ENCODE assay signal across 1 cellular context in the genomic region with DNA sequence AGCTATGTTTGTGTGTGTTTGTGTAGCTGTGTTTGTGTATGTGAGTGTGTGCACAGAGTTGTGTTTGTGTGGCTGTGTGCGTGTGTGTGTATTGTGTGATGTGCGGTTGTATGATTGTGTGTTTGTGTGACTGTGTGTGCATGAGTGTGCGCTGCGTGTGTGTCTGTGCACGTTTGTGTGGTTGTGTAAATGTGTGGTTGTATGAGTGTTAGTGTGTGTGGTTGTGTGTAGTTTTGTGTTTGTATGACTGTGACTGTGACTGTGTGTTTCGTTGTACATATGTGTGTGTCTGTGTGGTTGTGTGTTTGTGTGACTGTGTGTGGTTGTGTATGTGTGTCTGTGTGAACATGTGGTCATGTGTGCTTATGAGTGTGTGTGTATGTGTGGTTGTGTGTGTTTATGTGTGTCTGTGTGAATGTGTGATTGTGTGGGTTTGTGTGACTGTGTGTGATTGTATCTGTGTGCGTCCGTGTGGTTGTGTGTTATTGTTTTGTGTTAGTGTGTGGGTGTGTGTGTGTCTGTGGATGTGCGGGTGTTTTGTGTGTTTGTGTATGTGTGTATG.
TF ChIP-seq lines count a peak whose summit lies in the region.

No MANE protein-coding gene starts in this region.

TF ChIP-seq in H1, 55 proteins besides CTCF, POLR2A, EP300 and RAD21 (continued from another document):
- TF ChIP-seq SAP30 (IDR thresholded peaks at IDR 0.05; ENCODE audit: insufficient read depth, insufficient replicate concordance, low read length) (no peak), KDM5A (IDR thresholded peaks at IDR 0.05; ENCODE audit: low read length) (no peak), JUN (IDR thresholded peaks at IDR 0.05; ENCODE audit: low read depth, low read length) (no peak), ZNF274 (IDR thresholded peaks at IDR 0.05; ENCODE audit: borderline replicate concordance, extremely low read depth, low read length) (no peak), GTF2F1 (IDR thresholded peaks at IDR 0.05; ENCODE audit: borderline replicate concordance, low read depth, low read length) (no peak), GABPA (IDR thresholded peaks at IDR 0.05; ENCODE audit: borderline replicate concordance, insufficient read depth, low read length) (no peak), YY1 (IDR thresholded peaks at IDR 0.05; ENCODE audit: low read depth, low read length) (no peak), ASH2L (IDR thresholded peaks at IDR 0.05; ENCODE audit: low read length) (no peak), EGR1 (IDR thresholded peaks at IDR 0.05; ENCODE audit: borderline replicate concordance, low read depth, low read length) (no peak), HDAC2 (IDR thresholded peaks at IDR 0.05; ENCODE audit: borderline replicate concordance in 1 of 2, low read depth in 2 of 2, low read length in 2 of 2) (no peak)
- TF ChIP-seq, protein P1, sequence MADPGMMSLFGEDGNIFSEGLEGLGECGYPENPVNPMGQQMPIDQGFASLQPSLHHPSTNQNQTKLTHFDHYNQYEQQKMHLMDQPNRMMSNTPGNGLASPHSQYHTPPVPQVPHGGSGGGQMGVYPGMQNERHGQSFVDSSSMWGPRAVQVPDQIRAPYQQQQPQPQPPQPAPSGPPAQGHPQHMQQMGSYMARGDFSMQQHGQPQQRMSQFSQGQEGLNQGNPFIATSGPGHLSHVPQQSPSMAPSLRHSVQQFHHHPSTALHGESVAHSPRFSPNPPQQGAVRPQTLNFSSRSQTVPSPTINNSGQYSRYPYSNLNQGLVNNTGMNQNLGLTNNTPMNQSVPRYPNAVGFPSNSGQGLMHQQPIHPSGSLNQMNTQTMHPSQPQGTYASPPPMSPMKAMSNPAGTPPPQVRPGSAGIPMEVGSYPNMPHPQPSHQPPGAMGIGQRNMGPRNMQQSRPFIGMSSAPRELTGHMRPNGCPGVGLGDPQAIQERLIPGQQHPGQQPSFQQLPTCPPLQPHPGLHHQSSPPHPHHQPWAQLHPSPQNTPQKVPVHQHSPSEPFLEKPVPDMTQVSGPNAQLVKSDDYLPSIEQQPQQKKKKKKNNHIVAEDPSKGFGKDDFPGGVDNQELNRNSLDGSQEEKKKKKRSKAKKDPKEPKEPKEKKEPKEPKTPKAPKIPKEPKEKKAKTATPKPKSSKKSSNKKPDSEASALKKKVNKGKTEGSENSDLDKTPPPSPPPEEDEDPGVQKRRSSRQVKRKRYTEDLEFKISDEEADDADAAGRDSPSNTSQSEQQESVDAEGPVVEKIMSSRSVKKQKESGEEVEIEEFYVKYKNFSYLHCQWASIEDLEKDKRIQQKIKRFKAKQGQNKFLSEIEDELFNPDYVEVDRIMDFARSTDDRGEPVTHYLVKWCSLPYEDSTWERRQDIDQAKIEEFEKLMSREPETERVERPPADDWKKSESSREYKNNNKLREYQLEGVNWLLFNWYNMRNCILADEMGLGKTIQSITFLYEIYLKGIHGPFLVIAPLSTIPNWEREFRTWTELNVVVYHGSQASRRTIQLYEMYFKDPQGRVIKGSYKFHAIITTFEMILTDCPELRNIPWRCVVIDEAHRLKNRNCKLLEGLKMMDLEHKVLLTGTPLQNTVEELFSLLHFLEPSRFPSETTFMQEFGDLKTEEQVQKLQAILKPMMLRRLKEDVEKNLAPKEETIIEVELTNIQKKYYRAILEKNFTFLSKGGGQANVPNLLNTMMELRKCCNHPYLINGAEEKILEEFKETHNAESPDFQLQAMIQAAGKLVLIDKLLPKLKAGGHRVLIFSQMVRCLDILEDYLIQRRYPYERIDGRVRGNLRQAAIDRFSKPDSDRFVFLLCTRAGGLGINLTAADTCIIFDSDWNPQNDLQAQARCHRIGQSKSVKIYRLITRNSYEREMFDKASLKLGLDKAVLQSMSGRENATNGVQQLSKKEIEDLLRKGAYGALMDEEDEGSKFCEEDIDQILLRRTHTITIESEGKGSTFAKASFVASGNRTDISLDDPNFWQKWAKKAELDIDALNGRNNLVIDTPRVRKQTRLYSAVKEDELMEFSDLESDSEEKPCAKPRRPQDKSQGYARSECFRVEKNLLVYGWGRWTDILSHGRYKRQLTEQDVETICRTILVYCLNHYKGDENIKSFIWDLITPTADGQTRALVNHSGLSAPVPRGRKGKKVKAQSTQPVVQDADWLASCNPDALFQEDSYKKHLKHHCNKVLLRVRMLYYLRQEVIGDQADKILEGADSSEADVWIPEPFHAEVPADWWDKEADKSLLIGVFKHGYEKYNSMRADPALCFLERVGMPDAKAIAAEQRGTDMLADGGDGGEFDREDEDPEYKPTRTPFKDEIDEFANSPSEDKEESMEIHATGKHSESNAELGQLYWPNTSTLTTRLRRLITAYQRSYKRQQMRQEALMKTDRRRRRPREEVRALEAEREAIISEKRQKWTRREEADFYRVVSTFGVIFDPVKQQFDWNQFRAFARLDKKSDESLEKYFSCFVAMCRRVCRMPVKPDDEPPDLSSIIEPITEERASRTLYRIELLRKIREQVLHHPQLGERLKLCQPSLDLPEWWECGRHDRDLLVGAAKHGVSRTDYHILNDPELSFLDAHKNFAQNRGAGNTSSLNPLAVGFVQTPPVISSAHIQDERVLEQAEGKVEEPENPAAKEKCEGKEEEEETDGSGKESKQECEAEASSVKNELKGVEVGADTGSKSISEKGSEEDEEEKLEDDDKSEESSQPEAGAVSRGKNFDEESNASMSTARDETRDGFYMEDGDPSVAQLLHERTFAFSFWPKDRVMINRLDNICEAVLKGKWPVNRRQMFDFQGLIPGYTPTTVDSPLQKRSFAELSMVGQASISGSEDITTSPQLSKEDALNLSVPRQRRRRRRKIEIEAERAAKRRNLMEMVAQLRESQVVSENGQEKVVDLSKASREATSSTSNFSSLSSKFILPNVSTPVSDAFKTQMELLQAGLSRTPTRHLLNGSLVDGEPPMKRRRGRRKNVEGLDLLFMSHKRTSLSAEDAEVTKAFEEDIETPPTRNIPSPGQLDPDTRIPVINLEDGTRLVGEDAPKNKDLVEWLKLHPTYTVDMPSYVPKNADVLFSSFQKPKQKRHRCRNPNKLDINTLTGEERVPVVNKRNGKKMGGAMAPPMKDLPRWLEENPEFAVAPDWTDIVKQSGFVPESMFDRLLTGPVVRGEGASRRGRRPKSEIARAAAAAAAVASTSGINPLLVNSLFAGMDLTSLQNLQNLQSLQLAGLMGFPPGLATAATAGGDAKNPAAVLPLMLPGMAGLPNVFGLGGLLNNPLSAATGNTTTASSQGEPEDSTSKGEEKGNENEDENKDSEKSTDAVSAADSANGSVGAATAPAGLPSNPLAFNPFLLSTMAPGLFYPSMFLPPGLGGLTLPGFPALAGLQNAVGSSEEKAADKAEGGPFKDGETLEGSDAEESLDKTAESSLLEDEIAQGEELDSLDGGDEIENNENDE (IDR thresholded peaks at IDR 0.05; ENCODE audit: insufficient replicate concordance, low read length), result no peak
- TF ChIP-seq, protein P2, sequence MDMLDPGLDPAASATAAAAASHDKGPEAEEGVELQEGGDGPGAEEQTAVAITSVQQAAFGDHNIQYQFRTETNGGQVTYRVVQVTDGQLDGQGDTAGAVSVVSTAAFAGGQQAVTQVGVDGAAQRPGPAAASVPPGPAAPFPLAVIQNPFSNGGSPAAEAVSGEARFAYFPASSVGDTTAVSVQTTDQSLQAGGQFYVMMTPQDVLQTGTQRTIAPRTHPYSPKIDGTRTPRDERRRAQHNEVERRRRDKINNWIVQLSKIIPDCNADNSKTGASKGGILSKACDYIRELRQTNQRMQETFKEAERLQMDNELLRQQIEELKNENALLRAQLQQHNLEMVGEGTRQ (IDR thresholded peaks at IDR 0.05; ENCODE audit: low read length), result no peak
TF ChIP-seq in H1: peak in this region for 0.
